ENCODE assay signal across 1 cellular context in genomic region chr2:104856973-104857261, GRCh38.
TF ChIP-seq lines count a peak whose summit lies in the region.

No MANE protein-coding gene starts in this region.

TF ChIP-seq in GM12878, 131 proteins besides CTCF, POLR2A, EP300 and RAD21:
- TF ChIP-seq, protein P1, sequence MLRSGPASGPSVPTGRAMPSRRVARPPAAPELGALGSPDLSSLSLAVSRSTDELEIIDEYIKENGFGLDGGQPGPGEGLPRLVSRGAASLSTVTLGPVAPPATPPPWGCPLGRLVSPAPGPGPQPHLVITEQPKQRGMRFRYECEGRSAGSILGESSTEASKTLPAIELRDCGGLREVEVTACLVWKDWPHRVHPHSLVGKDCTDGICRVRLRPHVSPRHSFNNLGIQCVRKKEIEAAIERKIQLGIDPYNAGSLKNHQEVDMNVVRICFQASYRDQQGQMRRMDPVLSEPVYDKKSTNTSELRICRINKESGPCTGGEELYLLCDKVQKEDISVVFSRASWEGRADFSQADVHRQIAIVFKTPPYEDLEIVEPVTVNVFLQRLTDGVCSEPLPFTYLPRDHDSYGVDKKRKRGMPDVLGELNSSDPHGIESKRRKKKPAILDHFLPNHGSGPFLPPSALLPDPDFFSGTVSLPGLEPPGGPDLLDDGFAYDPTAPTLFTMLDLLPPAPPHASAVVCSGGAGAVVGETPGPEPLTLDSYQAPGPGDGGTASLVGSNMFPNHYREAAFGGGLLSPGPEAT (IDR thresholded peaks at IDR 0.05; ENCODE audit: low read depth) = no peak
- no peak for TF ChIP-seq GATAD2B (conservative IDR thresholded peaks at IDR 0.05; ENCODE audit: low read depth)
- no peak for TF ChIP-seq JUND (IDR thresholded peaks at IDR 0.05; ENCODE audit: low read depth, low read length)
- TF ChIP-seq ZNF217 (IDR thresholded peaks at IDR 0.05) = no peak
- TF ChIP-seq EED (IDR thresholded peaks at IDR 0.05; ENCODE audit: low read depth) = no peak
- no peak for TF ChIP-seq NR2C1 (IDR thresholded peaks at IDR 0.05)
- TF ChIP-seq CREB1 (IDR thresholded peaks at IDR 0.05; ENCODE audit: low read depth) = no peak
- no peak for TF ChIP-seq JUNB (IDR thresholded peaks at IDR 0.05)
- TF ChIP-seq, protein P2, sequence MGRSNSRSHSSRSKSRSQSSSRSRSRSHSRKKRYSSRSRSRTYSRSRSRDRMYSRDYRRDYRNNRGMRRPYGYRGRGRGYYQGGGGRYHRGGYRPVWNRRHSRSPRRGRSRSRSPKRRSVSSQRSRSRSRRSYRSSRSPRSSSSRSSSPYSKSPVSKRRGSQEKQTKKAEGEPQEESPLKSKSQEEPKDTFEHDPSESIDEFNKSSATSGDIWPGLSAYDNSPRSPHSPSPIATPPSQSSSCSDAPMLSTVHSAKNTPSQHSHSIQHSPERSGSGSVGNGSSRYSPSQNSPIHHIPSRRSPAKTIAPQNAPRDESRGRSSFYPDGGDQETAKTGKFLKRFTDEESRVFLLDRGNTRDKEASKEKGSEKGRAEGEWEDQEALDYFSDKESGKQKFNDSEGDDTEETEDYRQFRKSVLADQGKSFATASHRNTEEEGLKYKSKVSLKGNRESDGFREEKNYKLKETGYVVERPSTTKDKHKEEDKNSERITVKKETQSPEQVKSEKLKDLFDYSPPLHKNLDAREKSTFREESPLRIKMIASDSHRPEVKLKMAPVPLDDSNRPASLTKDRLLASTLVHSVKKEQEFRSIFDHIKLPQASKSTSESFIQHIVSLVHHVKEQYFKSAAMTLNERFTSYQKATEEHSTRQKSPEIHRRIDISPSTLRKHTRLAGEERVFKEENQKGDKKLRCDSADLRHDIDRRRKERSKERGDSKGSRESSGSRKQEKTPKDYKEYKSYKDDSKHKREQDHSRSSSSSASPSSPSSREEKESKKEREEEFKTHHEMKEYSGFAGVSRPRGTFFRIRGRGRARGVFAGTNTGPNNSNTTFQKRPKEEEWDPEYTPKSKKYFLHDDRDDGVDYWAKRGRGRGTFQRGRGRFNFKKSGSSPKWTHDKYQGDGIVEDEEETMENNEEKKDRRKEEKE (IDR thresholded peaks at IDR 0.05) = no peak
- TF ChIP-seq CEBPB (IDR thresholded peaks at IDR 0.05; ENCODE audit: borderline replicate concordance in 1 of 2, low read depth in 2 of 2, low read length in 2 of 2) = no peak
